8 cellular contexts compared by ENCODE assay signal in genomic region chr20:3889489-3890409, GRCh38. TPM values are rescaled to one million over a fixed set of nuclear protein-coding genes. Genes with fewer than 3 reads are reported as not detected.
DNase-seq lines count a peak whose midpoint lies in the region; ATAC-seq and TF ChIP-seq lines count a peak whose summit lies in the region.

No MANE protein-coding gene starts in this region.

- peaks cover 13% of the 10 kb centered on the region for H3K36me3 Mint-ChIP-seq in activated T-cell treated with anti-CD3 and anti-CD28 coated beads, Interleukin-2, amount 50 U/mL, for 4 hours (ENCODE audit: insufficient read depth)

- H3K4me3 Mint-ChIP-seq in activated T-cell treated with anti-CD3 and anti-CD28 coated beads, Interleukin-2, amount 50 U/mL, for 4 hours: peak overlapping the region; percentile 99

- no peaks in the 10 kb centered on the region for H3K27me3 Mint-ChIP-seq in activated T-cell treated with anti-CD3 and anti-CD28 coated beads, Interleukin-2, amount 50 U/mL, for 4 hours (ENCODE audit: low read depth)

- DNase-seq in NB4 (ENCODE audit: low read depth) (peak; percentile 68), fibroblast of pulmonary artery (ENCODE audit: low read depth) (no peak), omental fat pad (ENCODE audit: low spot score) (peak; percentile 34), ureter (ENCODE audit: low spot score) (peak; percentile 57), Ammon's horn (ENCODE audit: low spot score) (no peak)
- peak; percentile 7 for DNase-seq in activated T-cell treated with anti-CD3 and anti-CD28 coated beads, Interleukin-2, amount 50 U/mL, for 4 hours

- TF ChIP-seq POLR2A in NB4 (IDR thresholded peaks at IDR 0.05; ENCODE audit: extremely low read depth, insufficient read length): no peak

- ATAC-seq in GM21825 (IDR thresholded peaks at IDR 0.05; ENCODE audit: unreplicated experiment) (peak; percentile 28), omental fat pad (ENCODE audit: low FRiP score) (peak; percentile 24)
- peak; percentile 35 to 46 for ATAC-seq in activated T-cell treated with anti-CD3 and anti-CD28 coated beads, Interleukin-2, amount 50 U/mL, for 4 hours

- no peak for TF ChIP-seq CTCF in NB4 (IDR thresholded peaks at IDR 0.05; ENCODE audit: low read depth, low read length)
- TF ChIP-seq CTCF in fibroblast of pulmonary artery (IDR thresholded peaks at IDR 0.05; ENCODE audit: low read length, missing control alignments): no peak
- TF ChIP-seq CTCF in omental fat pad (IDR thresholded peaks at IDR 0.05): no peak

- H3K4me3 ChIP-seq in GM08714 (ENCODE audit: low read length) (peak overlapping the region; percentile 100), NB4 (ENCODE audit: low read depth, low read length) (peak overlapping the region; percentile 98), fibroblast of pulmonary artery (replicated peaks; ENCODE audit: low read depth, low read length) (peak overlapping the region; percentile 97)

- H3K9me3 Mint-ChIP-seq in activated T-cell treated with anti-CD3 and anti-CD28 coated beads, Interleukin-2, amount 50 U/mL, for 4 hours: no peaks in the 10 kb centered on the region

- peaks cover 47% of the 10 kb centered on the region for H3K4me1 Mint-ChIP-seq in activated T-cell treated with anti-CD3 and anti-CD28 coated beads, Interleukin-2, amount 50 U/mL, for 4 hours (ENCODE audit: low read depth)

RNA-seq across cellular contexts. Expression of gene PANK2, which starts 0.6 kb away (rescaled TPM):
- total RNA-seq in activated T-cell treated with anti-CD3 and anti-CD28 coated beads, Interleukin-2, amount 50 U/mL, for 4 hours: 10 to 100 TPM; 32.9 to 37.3 (median 34.1) TPM
- total RNA-seq in omental fat pad (10 to 100 TPM; 32.8 to 45.0 (median 39.7) TPM), ureter (40.1 TPM)

RNA-seq across cellular contexts. Expression of gene MAVS, which starts 43.1 kb away (rescaled TPM):
- total RNA-seq in activated T-cell treated with anti-CD3 and anti-CD28 coated beads, Interleukin-2, amount 50 U/mL, for 4 hours: 10 to 100 TPM; 25.5 to 26.2 (median 25.6) TPM
- total RNA-seq in omental fat pad (10 to 100 TPM; 21.8 to 37.8 (median 29.7) TPM), ureter (49.2 TPM)

Comparison
In these comparisons a context has a peak if more than half of its experiments do, and no peak if none do; other contexts are left out.
1. DNase-seq: peak in NB4 (single experiment), activated T-cell treated with anti-CD3 and anti-CD28 coated beads, Interleukin-2, amount 50 U/mL, for 4 hours (single experiment), omental fat pad (single experiment) and ureter (single experiment); none in fibroblast of pulmonary artery (single experiment) and Ammon's horn (single experiment).
2. Peak in every context shown above with its lines, with median percentiles within 50 percentile points of each other: H3K4me3 ChIP-seq and ATAC-seq.